27 cellular contexts compared by ENCODE assay signal in the genomic region with DNA sequence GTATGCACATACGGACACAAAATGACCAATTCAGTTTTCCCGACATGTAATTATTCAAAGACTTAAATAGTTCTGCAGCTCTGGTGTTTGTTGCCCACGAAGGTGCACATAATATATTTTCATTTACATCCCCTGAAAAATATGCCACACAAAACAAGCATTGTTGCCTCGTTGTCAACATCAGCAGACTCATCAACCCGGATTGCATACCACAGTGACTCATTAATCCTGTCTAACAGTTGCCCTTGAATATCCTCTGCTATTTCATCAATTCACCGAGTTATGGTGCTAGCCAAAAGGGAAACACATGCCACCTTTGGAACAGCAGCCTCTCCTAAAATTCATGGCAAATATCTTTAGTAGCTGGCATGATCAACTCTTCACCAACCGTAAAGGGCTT.
DNase-seq lines count a peak whose midpoint lies in the region; ATAC-seq lines count a peak whose summit lies in the region.
"Had no signal": no experiment of that assay in that cellular context is flagged by ENCODE, and none has a peak within 500 bp of the region (broad histone marks: within the 10 kb centered on the region; RNA-seq: fewer than 3 reads in every experiment).

No MANE protein-coding gene starts in this region.

- no peak overlapping the region for H3K4me3 ChIP-seq in MG63
- H3K4me3 ChIP-seq: BLaER1 treated with 17β-estradiol and CSF1 and Interleukin-3, amounts not matched to agents 10 nM and 100 nM; stomach; tibial artery had no signal

- no peaks in the 10 kb centered on the region for H3K27me3 ChIP-seq in MG63
- H3K27me3 ChIP-seq: BLaER1 treated with 17β-estradiol and CSF1 and Interleukin-3, amounts not matched to agents 10 nM and 100 nM; stomach; tibial artery had no signal

- H3K36me3 ChIP-seq in MG63: no peaks in the 10 kb centered on the region
- H3K36me3 ChIP-seq: BLaER1 treated with 17β-estradiol and CSF1 and Interleukin-3, amounts not matched to agents 10 nM and 100 nM; stomach; tibial artery had no signal

- no peak for ATAC-seq in HG02852 (IDR thresholded peaks at IDR 0.05; ENCODE audit: unreplicated experiment)
- ATAC-seq: activated CD4-positive, alpha-beta T cell treated with anti-CD3 and anti-CD28 coated beads for 36 hours; natural killer cell; Panc1 had no signal

- DNase-seq in COLO829 (ENCODE audit: low spot score) (peak; percentile 35), MG63 (peak; percentile 58), SW 1271 (lab: John Stamatoyannopoulos, UW) (peak; percentile 12 to 36), islet precursor cell (peak; percentile 58), HuH-7 (ENCODE audit: low spot score) (no peak), ecto neural progenitor cell (ENCODE audit: low spot score) (no peak)
- DNase-seq in activated naive CD4-positive, alpha-beta T cell (lab: John Stamatoyannopoulos, UW): no peak
- DNase-seq: activated CD4-positive, alpha-beta T cell treated with anti-CD3 and anti-CD28 coated beads for 36 hours; activated effector memory CD4-positive, alpha-beta T cell treated with anti-CD3 and anti-CD28 coated beads, Interleukin-2, amount 50 U/mL, for 16 hours; activated T-cell treated with anti-CD3 and anti-CD28 coated beads for 4 hours; COR-L47; DMS53; Kasumi-1; kidney; natural killer cell; NCI-H1048; NCI-H187; NCI-H526; small intestine; stimulated activated CD4-positive, alpha-beta T cell treated with anti-CD3 and anti-CD28 coated beads, Interleukin-1b, Interleukin-23, amount 100 ng/mL, for 48 hours; stimulated activated CD8-positive, alpha-beta memory T cell treated with anti-CD3 and anti-CD28 coated beads, Interleukin-4, amount 100 ng/mL, for 48 hours; stomach; T-helper 2 cell; tibial artery had no signal

- peaks cover 5% of the 10 kb centered on the region; the same call in 1 of the 2 replicates for H3K9me3 ChIP-seq in MG63
- H3K9me3 ChIP-seq: BLaER1 treated with 17β-estradiol and CSF1 and Interleukin-3, amounts not matched to agents 10 nM and 100 nM; stomach; tibial artery had no signal

Comparison
In these comparisons a context has a peak if more than half of its experiments do, and no peak if none do; other contexts are left out.
1. DNase-seq: peak in COLO829 (single experiment), MG63 (single experiment), SW 1271 (2 of 2) and islet precursor cell (single experiment); none in HuH-7 (single experiment), ecto neural progenitor cell (single experiment) and activated naive CD4-positive, alpha-beta T cell (0 of 4).